In genomic region chr12:29223936-29224921, GRCh38 we compare ENCODE assay signal across 16 cellular contexts.
"Had no signal": no experiment of that assay in that cellular context is flagged by ENCODE, and none has a peak within 500 bp of the region (broad histone marks: within the 10 kb centered on the region; RNA-seq: fewer than 3 reads in every experiment).

No MANE protein-coding gene starts in this region.

- H3K27me3 Mint-ChIP-seq: activated T-helper 17 cell treated with anti-CD3 and anti-CD28 coated beads, Interleukin-2, amount 50 U/mL, for 72 hours; stimulated activated naive CD8-positive, alpha-beta T cell treated with anti-CD3 and anti-CD28 coated beads, Interleukin-15, Interleukin-2, amounts not matched to agents 100 ng/mL and 50 ng/mL, for 24 hours; type B pancreatic cell had no signal

- DNase-seq: activated CD4-positive, alpha-beta T cell treated with anti-CD3 and anti-CD28 coated beads, Interleukin-2, amount 50 U/mL, for 4 hours; activated CD4-positive, CD25-positive, alpha-beta regulatory T cell treated with anti-CD3 and anti-CD28 coated beads, Interleukin-2, amount 50 U/mL, for 72 hours; activated naive CD4-positive, alpha-beta T cell treated with Interleukin-2 at 50 U/mL for 16 hours; caudate nucleus; effector CD4-positive, alpha-beta T cell; esophagus squamous epithelium; mesenchymal stem cell; right cardiac atrium; small intestine had no signal

- H3K27ac Mint-ChIP-seq: activated T-helper 17 cell treated with anti-CD3 and anti-CD28 coated beads, Interleukin-2, amount 50 U/mL, for 72 hours; stimulated activated naive CD8-positive, alpha-beta T cell treated with anti-CD3 and anti-CD28 coated beads, Interleukin-15, Interleukin-2, amounts not matched to agents 100 ng/mL and 50 ng/mL, for 24 hours; type B pancreatic cell had no signal

- FAIRE-seq: small intestine had no signal

- H3K4me3 ChIP-seq: coronary artery, esophagus squamous epithelium, prostate gland, suprapubic skin had no signal

- H3K4me1 Mint-ChIP-seq: activated T-helper 17 cell treated with anti-CD3 and anti-CD28 coated beads, Interleukin-2, amount 50 U/mL, for 72 hours had no signal

- H3K4me3 Mint-ChIP-seq: activated T-helper 17 cell treated with anti-CD3 and anti-CD28 coated beads, Interleukin-2, amount 50 U/mL, for 72 hours; nephron; stimulated activated naive CD8-positive, alpha-beta T cell treated with anti-CD3 and anti-CD28 coated beads, Interleukin-15, Interleukin-2, amounts not matched to agents 100 ng/mL and 50 ng/mL, for 24 hours; type B pancreatic cell had no signal
